ENCODE assay signal across 20 cellular contexts in genomic region chr7:87347682-87348081, GRCh38.
"Had no signal": no experiment of that assay in that cellular context is flagged by ENCODE, and none has a peak within 500 bp of the region (broad histone marks: within the 10 kb centered on the region; RNA-seq: fewer than 3 reads in every experiment).

No MANE protein-coding gene starts in this region.

- H3K27ac ChIP-seq: SJSA1, SK-N-MC had no signal

- H3K27me3 ChIP-seq: SJSA1 had no signal

- DNase-seq: Karpas-422, KG1, MM.1S, NCI-H1092 treated with DMSO at 0.1 percent for 48 hours, NCI-H1436, NCI-H187, NCI-H2029, NCI-H2081 treated with DMSO at 0.1 percent for 48 hours, NCI-H2171, NCI-H226, NCI-H446, NCI-H510A, NCI-H524 treated with DMSO at 0.1 percent for 48 hours, NCI-H69, NCI-H774, Right ventricle myocardium superior, RPMI8226, SIG-M5 had no signal

- H3K4me3 ChIP-seq: SJSA1, SK-N-MC had no signal

- H3K9me3 ChIP-seq: SJSA1 had no signal
